1 cellular context compared by ENCODE assay signal in the genomic region with DNA sequence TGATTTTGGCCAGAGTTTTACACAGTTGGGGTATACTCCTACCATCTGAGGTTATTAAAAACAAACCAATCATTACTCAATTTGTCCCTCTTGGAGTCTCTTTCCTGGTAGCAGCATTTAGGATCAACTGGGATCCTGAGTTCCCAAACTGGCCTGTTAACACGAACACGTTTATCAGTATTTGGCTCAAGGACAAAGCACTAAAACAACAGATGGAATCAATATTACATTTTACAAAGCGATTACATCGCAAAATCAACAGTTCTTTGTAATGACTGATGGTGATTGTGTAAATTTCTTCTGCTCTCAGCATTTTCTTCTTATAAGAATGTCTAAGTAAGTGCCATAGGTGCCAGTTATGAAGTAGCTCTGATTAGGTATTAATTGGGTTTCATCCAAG.
TF ChIP-seq lines count a peak whose summit lies in the region.

No MANE protein-coding gene starts in this region.

TF ChIP-seq in H1, 55 proteins besides CTCF, POLR2A, EP300 and RAD21 (continued from another document):
- no peak for TF ChIP-seq POLR2AphosphoS5 (IDR thresholded peaks at IDR 0.05; ENCODE audit: low read depth, low read length)
